Comparison of ENCODE assay signal across 1 cellular context in genomic region chr16:16073884-16074781, GRCh38.
TF ChIP-seq lines count a peak whose summit lies in the region.

No MANE protein-coding gene starts in this region.

TF ChIP-seq in SK-N-SH, 30 proteins besides CTCF, POLR2A, EP300 and RAD21 (continued from another document):
- TF ChIP-seq, protein P1, sequence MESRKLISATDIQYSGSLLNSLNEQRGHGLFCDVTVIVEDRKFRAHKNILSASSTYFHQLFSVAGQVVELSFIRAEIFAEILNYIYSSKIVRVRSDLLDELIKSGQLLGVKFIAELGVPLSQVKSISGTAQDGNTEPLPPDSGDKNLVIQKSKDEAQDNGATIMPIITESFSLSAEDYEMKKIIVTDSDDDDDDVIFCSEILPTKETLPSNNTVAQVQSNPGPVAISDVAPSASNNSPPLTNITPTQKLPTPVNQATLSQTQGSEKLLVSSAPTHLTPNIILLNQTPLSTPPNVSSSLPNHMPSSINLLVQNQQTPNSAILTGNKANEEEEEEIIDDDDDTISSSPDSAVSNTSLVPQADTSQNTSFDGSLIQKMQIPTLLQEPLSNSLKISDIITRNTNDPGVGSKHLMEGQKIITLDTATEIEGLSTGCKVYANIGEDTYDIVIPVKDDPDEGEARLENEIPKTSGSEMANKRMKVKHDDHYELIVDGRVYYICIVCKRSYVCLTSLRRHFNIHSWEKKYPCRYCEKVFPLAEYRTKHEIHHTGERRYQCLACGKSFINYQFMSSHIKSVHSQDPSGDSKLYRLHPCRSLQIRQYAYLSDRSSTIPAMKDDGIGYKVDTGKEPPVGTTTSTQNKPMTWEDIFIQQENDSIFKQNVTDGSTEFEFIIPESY (IDR thresholded peaks at IDR 0.05; ENCODE audit: borderline replicate concordance, low read depth), result no peak
- TF ChIP-seq EZH2phosphoT487 (IDR thresholded peaks at IDR 0.05; ENCODE audit: borderline replicate concordance, low read depth) (no peak), MAX (IDR thresholded peaks at IDR 0.05; ENCODE audit: low read depth) (0 out of 2 replicates have a peak, but pooled peaks have one; percentile 35), TCF12 (IDR thresholded peaks at IDR 0.05) (peak; percentile 28), RXRA (IDR thresholded peaks at IDR 0.05; ENCODE audit: borderline replicate concordance, low read depth) (peak; percentile 83; the same call in 1 of the 2 replicates), TEAD4 (IDR thresholded peaks at IDR 0.05; ENCODE audit: borderline replicate concordance, insufficient read depth) (peak; percentile 88), TAF1 (IDR thresholded peaks at IDR 0.05; ENCODE audit: borderline replicate concordance, low read depth, low read length) (no peak), FOSL2 (IDR thresholded peaks at IDR 0.05; ENCODE audit: borderline replicate concordance, low read depth) (peak; percentile 16; the same call in 1 of the 2 replicates), JUND (IDR thresholded peaks at IDR 0.05) (peak; percentile 20; the same call in 1 of the 2 replicates), ELF1 (IDR thresholded peaks at IDR 0.05) (peak; percentile 79), MXI1 (IDR thresholded peaks at IDR 0.05; ENCODE audit: low read depth, low read length) (no peak)
- TF ChIP-seq, protein P2, sequence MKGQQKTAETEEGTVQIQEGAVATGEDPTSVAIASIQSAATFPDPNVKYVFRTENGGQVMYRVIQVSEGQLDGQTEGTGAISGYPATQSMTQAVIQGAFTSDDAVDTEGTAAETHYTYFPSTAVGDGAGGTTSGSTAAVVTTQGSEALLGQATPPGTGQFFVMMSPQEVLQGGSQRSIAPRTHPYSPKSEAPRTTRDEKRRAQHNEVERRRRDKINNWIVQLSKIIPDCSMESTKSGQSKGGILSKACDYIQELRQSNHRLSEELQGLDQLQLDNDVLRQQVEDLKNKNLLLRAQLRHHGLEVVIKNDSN (IDR thresholded peaks at IDR 0.05; ENCODE audit: borderline replicate concordance, low read depth), result no peak
- TF ChIP-seq, protein P3, sequence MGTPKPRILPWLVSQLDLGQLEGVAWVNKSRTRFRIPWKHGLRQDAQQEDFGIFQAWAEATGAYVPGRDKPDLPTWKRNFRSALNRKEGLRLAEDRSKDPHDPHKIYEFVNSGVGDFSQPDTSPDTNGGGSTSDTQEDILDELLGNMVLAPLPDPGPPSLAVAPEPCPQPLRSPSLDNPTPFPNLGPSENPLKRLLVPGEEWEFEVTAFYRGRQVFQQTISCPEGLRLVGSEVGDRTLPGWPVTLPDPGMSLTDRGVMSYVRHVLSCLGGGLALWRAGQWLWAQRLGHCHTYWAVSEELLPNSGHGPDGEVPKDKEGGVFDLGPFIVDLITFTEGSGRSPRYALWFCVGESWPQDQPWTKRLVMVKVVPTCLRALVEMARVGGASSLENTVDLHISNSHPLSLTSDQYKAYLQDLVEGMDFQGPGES (IDR thresholded peaks at IDR 0.05; ENCODE audit: low read depth, low read length), result no peak
